In genomic region chr6:37365791-37366190, GRCh38 we compare ENCODE assay signal across 12 cellular contexts. TPM values are rescaled to one million over a fixed set of nuclear protein-coding genes. Genes with fewer than 3 reads are reported as not detected.
DNase-seq lines count a peak whose midpoint lies in the region; ATAC-seq, FAIRE-seq and TF ChIP-seq lines count a peak whose summit lies in the region.
"Had no signal": no experiment of that assay in that cellular context is flagged by ENCODE, and none has a peak within 500 bp of the region (broad histone marks: within the 10 kb centered on the region; RNA-seq: fewer than 3 reads in every experiment).

No MANE protein-coding gene starts in this region.

- no peaks in the 10 kb centered on the region for H3K9me3 ChIP-seq in tibial nerve

- no peak for TF ChIP-seq EP300 in tibial nerve (IDR thresholded peaks at IDR 0.05)

- TF ChIP-seq CTCF in LNCaP clone FGC (IDR thresholded peaks at IDR 0.05; ENCODE audit: control insufficient read depth, extremely low read depth, insufficient read depth) (peak; percentile 45), astrocyte of the spinal cord (IDR thresholded peaks at IDR 0.05; ENCODE audit: low read depth, low read length) (peak; percentile 21), tibial nerve (IDR thresholded peaks at IDR 0.05) (peak in 2 of 5 experiments; percentile 18 to 30)

- H3K4me3 ChIP-seq in LNCaP clone FGC (ENCODE audit: low read depth, low read length) (no peak overlapping the region), astrocyte of the spinal cord (ENCODE audit: low read depth, low read length) (no peak overlapping the region), tibial nerve (no peak overlapping the region)

- 19 to 28% methylated on average over 2 of the region's 2 CpGs for WGBS in tibial nerve, 2 donors

- no peak overlapping the region for H3K27ac ChIP-seq in tibial nerve

- POLR2A ChIA-PET in HEK293T (lab: Yijun Ruan, JAX), result no interaction called here

- DNase-seq in Ammon's horn (ENCODE audit: low spot score) (peak; percentile 41), LNCaP clone FGC (ENCODE audit: low read depth) (no peak), astrocyte of the spinal cord (ENCODE audit: low read depth, low spot score) (peak; percentile 26), NCI-H1436 treated with DMSO at 0.1 percent for 48 hours (lab: John Stamatoyannopoulos, UW) (no peak), tibial nerve (ENCODE audit: low spot score in 2 of 2) (no peak), HEK293T (ENCODE audit: extremely low spot score) (no peak)
- DNase-seq: activated B cell treated with CpG ODN at 0.5 μM for 24 hours; mesendoderm; stimulated activated CD4-positive, alpha-beta T cell treated with anti-CD3 and anti-CD28 coated beads, Interleukin-4, amount 100 ng/mL, for 4 hours had no signal

- CTCF ChIA-PET in HEK293T (lab: Yijun Ruan, JAX), result no interaction called here

- H3K27me3 ChIP-seq in tibial nerve, result no peaks in the 10 kb centered on the region

- in situ Hi-C loops in astrocyte of the spinal cord (cut with HindIII; ENCODE audit: low sequenced_read_pairs), result no loop called here

- TF ChIP-seq POLR2A in tibial nerve (IDR thresholded peaks at IDR 0.05), result no peak

- ATAC-seq in GM21529 (IDR thresholded peaks at IDR 0.05; ENCODE audit: unreplicated experiment), result no peak

- peak; percentile 38 for FAIRE-seq in islet of Langerhans (lab: Jason Lieb, UNC)
- FAIRE-seq: H1 had no signal

- H3K36me3 ChIP-seq in tibial nerve, result peaks cover 2 to 34% (median 15%) of the 10 kb centered on the region in 3 donors

- peaks cover 0 to 18% (median 2%) of the 10 kb centered on the region in 4 donors for H3K4me1 ChIP-seq in tibial nerve

TF ChIP-seq in HEK293T, 16 proteins besides CTCF, POLR2A, EP300 and RAD21:
- no peak for TF ChIP-seq FOXA1 (IDR thresholded peaks at IDR 0.05)
- no peak for TF ChIP-seq SUZ12 (IDR thresholded peaks at IDR 0.05)

RNA-seq across cellular contexts. Expression of gene RNF8, which starts 12.0 kb away (rescaled TPM):
- total RNA-seq in tibial nerve, result 10 to 100 TPM in 3 of 4 donors, 1 to 10 TPM in 1; 9.2 to 12.9 (median 12.7) TPM

Comparison
In these comparisons a context has a peak if more than half of its experiments do, and no peak if none do; other contexts are left out.
1. DNase-seq: peak in Ammon's horn (single experiment) and astrocyte of the spinal cord (single experiment); none in LNCaP clone FGC (single experiment), NCI-H1436 treated with DMSO at 0.1 percent for 48 hours (single experiment), tibial nerve (0 of 2) and HEK293T (single experiment).